8 cellular contexts compared by ENCODE assay signal in genomic region chr14:105411017-105411941, GRCh38. TPM values are rescaled to one million over a fixed set of nuclear protein-coding genes. Genes with fewer than 3 reads are reported as not detected.
DNase-seq lines count a peak whose midpoint lies in the region; ATAC-seq and TF ChIP-seq lines count a peak whose summit lies in the region.

No MANE protein-coding gene starts in this region.

- H3K27me3 Mint-ChIP-seq in activated CD4-positive, alpha-beta T cell treated with anti-CD3 and anti-CD28 coated beads, Interleukin-2, amount 10 ng/mL, durations not matched to agents 24 days and 14 days = peaks cover 29% of the 10 kb centered on the region
- peaks cover 11% of the 10 kb centered on the region for H3K27me3 Mint-ChIP-seq in memory B cell

- intact Hi-C loops in activated CD4-positive, alpha-beta T cell treated with anti-CD3 and anti-CD28 coated beads, Interleukin-2, amount 10 ng/mL, durations not matched to agents 24 days and 14 days (cut with micrococcal nuclease) = loop anchor here (2.0 kb wide), 1 partner anchor 72 kb away; no protein-coding TSS in a partner anchor
- intact Hi-C loops in PC-9 (cut with micrococcal nuclease; ENCODE audit: unreplicated experiment) (no loop called here), dorsolateral prefrontal cortex (cut with DNase I) (no loop called here), upper lobe of right lung (cut with DNase I) (no loop called here)

- H3K4me3 ChIP-seq in PC-9 = peak overlapping the region; percentile 46; the same call in 1 of the 2 replicates
- peak overlapping the region in 51 of 59 donors; percentile 8 to 62 (median 36) for H3K4me3 ChIP-seq in dorsolateral prefrontal cortex
- peak overlapping the region; percentile 37 for H3K4me3 ChIP-seq in upper lobe of right lung

- TF ChIP-seq CTCF in PC-9 (conservative IDR thresholded peaks at IDR 0.05) = no peak
- no peak for TF ChIP-seq CTCF in dorsolateral prefrontal cortex (IDR thresholded peaks at IDR 0.05 in 54 of 56, conservative IDR thresholded peaks at IDR 0.05 in 2 of 56; ENCODE audit: low read depth in 1 of 56, partially characterized antibody in 56 of 56)
- TF ChIP-seq CTCF in upper lobe of right lung (IDR thresholded peaks at IDR 0.05) = no peak

- H3K27ac Mint-ChIP-seq in activated CD4-positive, alpha-beta T cell treated with anti-CD3 and anti-CD28 coated beads, Interleukin-2, amount 10 ng/mL, durations not matched to agents 24 days and 14 days = no peak overlapping the region
- no peak overlapping the region for H3K27ac Mint-ChIP-seq in memory B cell

- H3K4me1 ChIP-seq in PC-9 (replicated peaks; ENCODE audit: insufficient read depth) (peaks cover 5% of the 10 kb centered on the region), upper lobe of right lung (peaks cover 13% of the 10 kb centered on the region)

- H3K4me2 ChIP-seq in PC-9 = peak overlapping the region; percentile 79

- H3K4me1 Mint-ChIP-seq in activated CD4-positive, alpha-beta T cell treated with anti-CD3 and anti-CD28 coated beads, Interleukin-2, amount 10 ng/mL, durations not matched to agents 24 days and 14 days = peaks cover 4% of the 10 kb centered on the region
- peaks cover 4% of the 10 kb centered on the region for H3K4me1 Mint-ChIP-seq in memory B cell

- H4K20me1 ChIP-seq in PC-9 (ENCODE audit: insufficient read depth) = no peaks in the 10 kb centered on the region

- POLR2A ChIA-PET in PC-9 (lab: Charles Lee; ENCODE audit: unreplicated experiment) = no interaction called here

- no peaks in the 10 kb centered on the region for H3K79me2 ChIP-seq in PC-9 (ENCODE audit: low read depth)

- ATAC-seq in memory B cell (ENCODE audit: low read depth) (peak; percentile 37), upper lobe of right lung (peak; percentile 79), GM21786 (IDR thresholded peaks at IDR 0.05; ENCODE audit: unreplicated experiment) (no peak)

- H3K9me2 ChIP-seq in PC-9 (ENCODE audit: insufficient read depth) = no peaks in the 10 kb centered on the region

- peaks cover 6% of the 10 kb centered on the region for H3K36me3 Mint-ChIP-seq in activated CD4-positive, alpha-beta T cell treated with anti-CD3 and anti-CD28 coated beads, Interleukin-2, amount 10 ng/mL, durations not matched to agents 24 days and 14 days (ENCODE audit: low read depth)
- no peaks in the 10 kb centered on the region for H3K36me3 Mint-ChIP-seq in memory B cell

- no peaks in the 10 kb centered on the region for H3K9me3 Mint-ChIP-seq in activated CD4-positive, alpha-beta T cell treated with anti-CD3 and anti-CD28 coated beads, Interleukin-2, amount 10 ng/mL, durations not matched to agents 24 days and 14 days
- H3K9me3 Mint-ChIP-seq in memory B cell = no peaks in the 10 kb centered on the region

- no peak overlapping the region for H2AFZ ChIP-seq in PC-9

- BruUV-seq in PC-9 (replicated peaks; lab: Mats Ljungman, UMichigan) = no TSS peak

- H3K36me3 ChIP-seq in PC-9 (ENCODE audit: low read depth) (no peaks in the 10 kb centered on the region), upper lobe of right lung (no peaks in the 10 kb centered on the region)

- CTCF ChIA-PET in PC-9 (lab: Charles Lee) = interaction anchor here (0.5 kb wide), 1 partner anchor 1953 kb away, joined by 3 read pairs; no protein-coding TSS in a partner anchor

- DNase-seq in activated CD4-positive, alpha-beta T cell treated with anti-CD3 and anti-CD28 coated beads, Interleukin-2, amount 10 ng/mL, durations not matched to agents 24 days and 14 days = peak; percentile 76
- no peak for DNase-seq in activated CD4-positive, alpha-beta T cell treated with anti-CD3 and anti-CD28 coated beads, Interleukin-2, amount 50 U/mL, for 48 hours
- DNase-seq in PC-9 (peak; percentile 42 to 49), dorsolateral prefrontal cortex (peak in 1 of 10 donors; percentile 42), memory B cell (ENCODE audit: low spot score in 2 of 2) (no peak), upper lobe of right lung (peak; percentile 75)
- DNase-seq in activated CD4-positive, alpha-beta T cell treated with anti-CD3 and anti-CD28 coated beads for 1 hour = no peak

- H3F3A ChIP-seq in PC-9 (ENCODE audit: insufficient read depth, low read depth) = peaks cover 24% of the 10 kb centered on the region

- no peaks in the 10 kb centered on the region for H3K9me3 ChIP-seq in PC-9 (ENCODE audit: insufficient read depth, low read depth)
- H3K9me3 ChIP-seq in upper lobe of right lung = no peaks in the 10 kb centered on the region

- H3K27ac ChIP-seq in PC-9 (no peak overlapping the region), dorsolateral prefrontal cortex (no peak overlapping the region), upper lobe of right lung (no peak overlapping the region)

- H3K27me3 ChIP-seq in PC-9 (ENCODE audit: insufficient read depth, low read depth) (peaks cover 34% of the 10 kb centered on the region), dorsolateral prefrontal cortex (peaks cover 0 to 13% (median 0%) of the 10 kb centered on the region in 45 donors), upper lobe of right lung (peaks cover 13% of the 10 kb centered on the region)

- peak overlapping the region; percentile 51 for H3K4me3 Mint-ChIP-seq in activated CD4-positive, alpha-beta T cell treated with anti-CD3 and anti-CD28 coated beads, Interleukin-2, amount 10 ng/mL, durations not matched to agents 24 days and 14 days
- peak overlapping the region; percentile 34 for H3K4me3 Mint-ChIP-seq in memory B cell

RNA-seq across cellular contexts. Expression of gene MTA1, which starts 8.3 kb away (rescaled TPM):
- total RNA-seq in activated CD4-positive, alpha-beta T cell treated with anti-CD3 and anti-CD28 coated beads, Interleukin-2, amount 10 ng/mL, durations not matched to agents 24 days and 14 days = 187 and 192 TPM in 2 replicates
- total RNA-seq in PC-9 (2021) (124 and 147 TPM in 2 replicates), dorsolateral prefrontal cortex (100 to 1,000 TPM in 85 of 120 experiments, 10 to 100 TPM in 35; 81.6 to 178 (median 109) TPM), upper lobe of right lung (74.8 TPM)

RNA-seq across cellular contexts. Expression of gene TEX22, which starts 12.9 kb away (rescaled TPM):
- 5.7 and 6.4 TPM in 2 replicates for total RNA-seq in activated CD4-positive, alpha-beta T cell treated with anti-CD3 and anti-CD28 coated beads, Interleukin-2, amount 10 ng/mL, durations not matched to agents 24 days and 14 days
- total RNA-seq in PC-9 (2021) (2.6 and 6.5 TPM in 2 replicates), dorsolateral prefrontal cortex (10 to 100 TPM in 1 of 120 experiments, 1 to 10 TPM in 113, under 1 TPM in 6; 0.38 to 13.1 (median 3.6) TPM), upper lobe of right lung (3.2 TPM)

Comparison
In these comparisons a context has a peak if more than half of its experiments do, and no peak if none do; other contexts are left out.
1. DNase-seq: peak in activated CD4-positive, alpha-beta T cell treated with anti-CD3 and anti-CD28 coated beads, Interleukin-2, amount 10 ng/mL, durations not matched to agents 24 days and 14 days (single experiment), PC-9 (2 of 2) and upper lobe of right lung (single experiment); none in activated CD4-positive, alpha-beta T cell treated with anti-CD3 and anti-CD28 coated beads, Interleukin-2, amount 50 U/mL, for 48 hours (0 of 2), memory B cell (0 of 2) and activated CD4-positive, alpha-beta T cell treated with anti-CD3 and anti-CD28 coated beads for 1 hour (single experiment).
2. Peak in every context shown above with its lines, with median percentiles within 50 percentile points of each other: H3K4me3 ChIP-seq.